In genomic region chr12:57389033-57389432, GRCh38 we compare ENCODE assay signal across 13 cellular contexts. TPM values are rescaled to one million over a fixed set of nuclear protein-coding genes. Genes with fewer than 3 reads are reported as not detected.
DNase-seq lines count a peak whose midpoint lies in the region; ATAC-seq and TF ChIP-seq lines count a peak whose summit lies in the region.
"Had no signal": no experiment of that assay in that cellular context is flagged by ENCODE, and none has a peak within 500 bp of the region (broad histone marks: within the 10 kb centered on the region; RNA-seq: fewer than 3 reads in every experiment).

No MANE protein-coding gene starts in this region.

- no peak overlapping the region for H3K4ac ChIP-seq in mesendoderm (ENCODE audit: low read depth, low read length)

- DNase-seq in BJ (ENCODE audit: low read depth): peak; percentile 63
- peak; percentile 83 for DNase-seq in mammary epithelial cell
- peak; percentile 10 for DNase-seq in mesendoderm
- DNase-seq in posterior cingulate gyrus: no peak
- no peak for DNase-seq in stimulated activated CD8-positive, alpha-beta memory T cell treated with anti-CD3 and anti-CD28 coated beads, Interleukin-4, amount 100 ng/mL, for 48 hours
- no peak for DNase-seq in SW480 (ENCODE audit: low spot score)
- DNase-seq: activated naive CD4-positive, alpha-beta T cell treated with anti-CD3 and anti-CD28 coated beads, Interleukin-2, amount 10 ng/mL, durations not matched to agents 7 days and 5 days; GOT3; NCI-H1092; WERI-Rb-1 had no signal

- H3K9me3 ChIP-seq in HUES48 (ENCODE audit: control insufficient read depth, insufficient read depth, low read length): no peaks in the 10 kb centered on the region
- H3K9me3 ChIP-seq in mammary epithelial cell (replicated peaks; ENCODE audit: insufficient read depth, low read length): no peaks in the 10 kb centered on the region

- WGBS in mammary epithelial cell (ENCODE audit: low coverage, missing lambda C conversion rate): 3% methylated on average over 3 of the region's 3 CpGs
- WGBS in mesendoderm (ENCODE audit: extremely low coverage, insufficient coverage, low lambda C conversion rate): no CpG with 5 or more reads among the region's 3 CpGs

- no peak overlapping the region for H3K23ac ChIP-seq in mesendoderm (ENCODE audit: low read length)

- in situ Hi-C loops in mammary epithelial cell (cut with MboI; ENCODE audit: low sequenced_read_pairs in 2 of 2): no loop called here

- dilution Hi-C loops in mammary epithelial cell (cut with HindIII; ENCODE audit: low sequenced_read_pairs): no loop called here

- H3K27ac ChIP-seq in HUES48 (ENCODE audit: low read depth, low read length): peak overlapping the region; percentile 30
- peak overlapping the region; percentile 47 for H3K27ac ChIP-seq in mammary epithelial cell (ENCODE audit: insufficient read depth, low read depth, low read length)
- no peak overlapping the region for H3K27ac ChIP-seq in mesendoderm (ENCODE audit: low read depth, low read length)
- H3K27ac ChIP-seq: WERI-Rb-1 had no signal

- no peaks in the 10 kb centered on the region for H3K79me1 ChIP-seq in mesendoderm (ENCODE audit: low read length)

- peaks cover 7% of the 10 kb centered on the region for H3K79me2 ChIP-seq in mammary epithelial cell (ENCODE audit: insufficient read depth, low read length)
- no peaks in the 10 kb centered on the region for H3K79me2 ChIP-seq in mesendoderm (ENCODE audit: control insufficient read depth, insufficient read depth, low read length)

- no peak overlapping the region for H2BK15ac ChIP-seq in mesendoderm (replicated peaks; ENCODE audit: low read depth)

- no peak for ATAC-seq in GM21528 (IDR thresholded peaks at IDR 0.05; ENCODE audit: low FRiP score, unreplicated experiment)

- H3K18ac ChIP-seq in mesendoderm (ENCODE audit: low read length): no peak overlapping the region

- H3K4me3 ChIP-seq in BJ (ENCODE audit: low read depth, low read length): no peak overlapping the region
- no peak overlapping the region for H3K4me3 ChIP-seq in HUES48 (ENCODE audit: low read depth, low read length)
- H3K4me3 ChIP-seq in mammary epithelial cell (replicated peaks in 1 of 3; ENCODE audit: insufficient read depth in 1 of 3, low read depth in 2 of 3, low read length in 3 of 3): no peak overlapping the region
- no peak overlapping the region for H3K4me3 ChIP-seq in mesendoderm (ENCODE audit: low read length)
- H3K4me3 ChIP-seq: skin epidermis had no signal

- H4K5ac ChIP-seq in mesendoderm (ENCODE audit: low read length): no peak overlapping the region

- H3K9ac ChIP-seq in HUES48 (ENCODE audit: low read depth, low read length) (no peak overlapping the region), mammary epithelial cell (ENCODE audit: insufficient read depth, low read length) (no peak overlapping the region), mesendoderm (ENCODE audit: low read length) (no peak overlapping the region)

- CTCF ChIA-PET in BJ (lab: Yijun Ruan, JAX) (interaction anchor here (0.9 to 1.5 kb wide), 6 partner anchors 12 to 80 kb away, joined by 3 to 5 read pairs (median 4); no protein-coding TSS in a partner anchor), mammary epithelial cell (lab: Charles Lee; ENCODE audit: low non-redundant PET) (no interaction called here)

- BruUV-seq in mammary epithelial cell (replicated peaks; lab: Mats Ljungman, UMichigan): no TSS peak

- H2AK5ac ChIP-seq in mesendoderm (ENCODE audit: low read length): no peak overlapping the region

- H2BK5ac ChIP-seq in mesendoderm (ENCODE audit: low read length): no peak overlapping the region

- H3K4me2 ChIP-seq in mammary epithelial cell (ENCODE audit: insufficient read depth, low read depth, low read length) (peak overlapping the region; percentile 46), mesendoderm (ENCODE audit: low read length) (no peak overlapping the region)

- no peak overlapping the region for H2BK120ac ChIP-seq in mesendoderm (ENCODE audit: low read depth, low read length)

- no peaks in the 10 kb centered on the region for H4K20me1 ChIP-seq in mammary epithelial cell (ENCODE audit: insufficient read depth, low read length)

- no peaks in the 10 kb centered on the region for H3K27me3 ChIP-seq in BJ (ENCODE audit: control insufficient read depth, insufficient read depth, low read length)
- H3K27me3 ChIP-seq in HUES48 (ENCODE audit: control insufficient read depth, insufficient read depth, low read length): no peaks in the 10 kb centered on the region
- no peaks in the 10 kb centered on the region for H3K27me3 ChIP-seq in mammary epithelial cell (ENCODE audit: insufficient read depth, low read length)
- no peaks in the 10 kb centered on the region for H3K27me3 ChIP-seq in mesendoderm (ENCODE audit: insufficient read depth, low read length, poor library complexity)

- H3K56ac ChIP-seq in mesendoderm (ENCODE audit: low read length): no peak overlapping the region

- H3K4me1 ChIP-seq in HUES48 (ENCODE audit: control insufficient read depth, insufficient read depth, low read length) (peaks cover 10% of the 10 kb centered on the region), mammary epithelial cell (ENCODE audit: insufficient read depth, low read length) (peaks cover 22% of the 10 kb centered on the region), mesendoderm (ENCODE audit: control insufficient read depth, low read depth, low read length) (peaks cover 6% of the 10 kb centered on the region)

- POLR2A ChIA-PET in BJ (lab: Charles Lee): interaction anchor here (0.6 to 1.0 kb wide), 2 partner anchors 41 to 146 kb away, joined by 3 read pairs; no protein-coding TSS in a partner anchor

- TF ChIP-seq CTCF in BJ (IDR thresholded peaks at IDR 0.05; ENCODE audit: insufficient read depth, low read depth, low read length) (no peak), mammary epithelial cell (conservative IDR thresholded peaks at IDR 0.05 in 1 of 2, IDR thresholded peaks at IDR 0.05 in 1 of 2; ENCODE audit: extremely low read depth in 1 of 2, insufficient read depth in 1 of 2, low read depth in 1 of 2, low read length in 2 of 2) (no peak)

- intact Hi-C loops in mammary epithelial cell (cut with micrococcal nuclease) (loop anchor here (2.0 kb wide), 1 partner anchor 42 kb away; the partner anchor contains the start of gene R3HDM2), posterior cingulate gyrus (cut with DNase I) (no loop called here)

- no peak overlapping the region for H2AFZ ChIP-seq in mammary epithelial cell (ENCODE audit: low read depth, low read length)

- peaks cover 1% of the 10 kb centered on the region; the same call in 1 of the 2 replicates for H3K36me3 ChIP-seq in BJ (ENCODE audit: control insufficient read depth, insufficient read depth, low read length)
- 0 out of 2 replicates have a peak, but pooled peaks cover 5% of the 10 kb centered on the region for H3K36me3 ChIP-seq in HUES48 (ENCODE audit: control insufficient read depth, insufficient read depth, low read length)
- H3K36me3 ChIP-seq in mammary epithelial cell (ENCODE audit: insufficient read depth, low read length): no peaks in the 10 kb centered on the region
- H3K36me3 ChIP-seq in mesendoderm (ENCODE audit: control insufficient read depth, insufficient read depth, low read length): no peaks in the 10 kb centered on the region

- no peak overlapping the region for H4K8ac ChIP-seq in mesendoderm (ENCODE audit: low read depth, low read length)

RNA-seq across cellular contexts. Expression of gene R3HDM2, which starts 41.8 kb away (rescaled TPM):
- 12.6 and 27.4 TPM in 2 replicates for polyA plus RNA-seq in BJ (2011; rRNA removed)
- polyA minus RNA-seq in BJ (2011; rRNA and poly(A)+ RNA removed): 26.1 and 35.0 TPM in 2 replicates
- 10 to 100 TPM; 16.3 to 44.7 TPM for total RNA-seq in mammary epithelial cell
- 10.8 TPM for polyA plus RNA-seq in mammary epithelial cell
- polyA minus RNA-seq in mammary epithelial cell: 36.9 TPM
- 14.4 TPM for polyA plus RNA-seq in mesendoderm (2013, experiment 1 of 2)
- polyA plus RNA-seq in mesendoderm (2013, experiment 2 of 2): 14.6 TPM

RNA-seq across cellular contexts. Expression of gene INHBC, which starts 45.6 kb away (rescaled TPM):
- polyA plus RNA-seq in BJ (2011; rRNA removed): 0.09 TPM in 1 of 2 replicates, not detected in the other
- not detected in 2 replicates for polyA minus RNA-seq in BJ (2011; rRNA and poly(A)+ RNA removed)
- total RNA-seq in mammary epithelial cell: under 1 TPM in 1 of 2 donors, not detected in 1; 0.14 TPM
- polyA plus RNA-seq in mammary epithelial cell: 0.03 TPM
- not detected for polyA minus RNA-seq in mammary epithelial cell
- polyA plus RNA-seq in mesendoderm (2013, experiment 1 of 2): 0.04 TPM
- polyA plus RNA-seq in mesendoderm (2013, experiment 2 of 2): 0.06 TPM

Comparison
In these comparisons a context has a peak if more than half of its experiments do, and no peak if none do; other contexts are left out.
1. DNase-seq: peak in BJ (single experiment), mammary epithelial cell (single experiment) and mesendoderm (single experiment); none in posterior cingulate gyrus (0 of 10), stimulated activated CD8-positive, alpha-beta memory T cell treated with anti-CD3 and anti-CD28 coated beads, Interleukin-4, amount 100 ng/mL, for 48 hours (single experiment) and SW480 (single experiment).